Comparison of ENCODE assay signal across 27 cellular contexts in genomic region chr22:34587357-34588356, GRCh38.
DNase-seq lines count a peak whose midpoint lies in the region; ATAC-seq and TF ChIP-seq lines count a peak whose summit lies in the region.
"Had no signal": no experiment of that assay in that cellular context is flagged by ENCODE, and none has a peak within 500 bp of the region (broad histone marks: within the 10 kb centered on the region; RNA-seq: fewer than 3 reads in every experiment).

No MANE protein-coding gene starts in this region.

- no peaks in the 10 kb centered on the region for H3K36me3 Mint-ChIP-seq in CD8-positive, alpha-beta T cell

- H3K9me3 Mint-ChIP-seq in CD8-positive, alpha-beta T cell, result no peaks in the 10 kb centered on the region
- H3K9me3 Mint-ChIP-seq: activated naive CD8-positive, alpha-beta T cell treated with anti-CD3 and anti-CD28 coated beads, Interleukin-2, amount 50 U/mL, for 24 hours had no signal

- H3K4me3 ChIP-seq in mesodermal cell (ENCODE audit: extremely low read depth, insufficient read depth, low read length, poor library complexity, severe bottlenecking), result no peak overlapping the region
- no peak overlapping the region for H3K4me3 ChIP-seq in suprapubic skin
- no peak overlapping the region for H3K4me3 ChIP-seq in CD8-positive, alpha-beta T cell (ENCODE audit: low read depth, low read length)
- H3K4me3 ChIP-seq: esophagus muscularis mucosa, gastrocnemius medialis, tibial artery had no signal

- no peaks in the 10 kb centered on the region for H3K27me3 ChIP-seq in suprapubic skin
- H3K27me3 ChIP-seq in CD8-positive, alpha-beta T cell (ENCODE audit: insufficient read depth, low read length), result no peaks in the 10 kb centered on the region
- H3K27me3 ChIP-seq: brain microvascular endothelial cell, gastrocnemius medialis, tibial artery had no signal

- no peak for TF ChIP-seq CTCF in suprapubic skin (IDR thresholded peaks at IDR 0.05)
- TF ChIP-seq CTCF in CD8-positive, alpha-beta T cell (IDR thresholded peaks at IDR 0.05), result no peak

- H3K36me3 ChIP-seq in mesodermal cell (ENCODE audit: control insufficient read depth, insufficient read depth, low read length), result no peaks in the 10 kb centered on the region
- H3K36me3 ChIP-seq in suprapubic skin, result no peaks in the 10 kb centered on the region
- H3K36me3 ChIP-seq in CD8-positive, alpha-beta T cell (ENCODE audit: insufficient read depth, low read length), result no peaks in the 10 kb centered on the region
- H3K36me3 ChIP-seq: brain microvascular endothelial cell, esophagus muscularis mucosa, gastrocnemius medialis, tibial artery had no signal

- H3K4me1 ChIP-seq in mesodermal cell (ENCODE audit: control insufficient read depth, insufficient read depth, low read length, poor library complexity, severe bottlenecking) (peaks cover 12% of the 10 kb centered on the region), suprapubic skin (peaks cover 12% of the 10 kb centered on the region)
- H3K4me1 ChIP-seq in CD8-positive, alpha-beta T cell (ENCODE audit: insufficient read depth, low read length), result no peaks in the 10 kb centered on the region
- H3K4me1 ChIP-seq: esophagus muscularis mucosa, gastrocnemius medialis had no signal

- POLR2A ChIA-PET in CD8-positive, alpha-beta T cell (lab: Charles Lee), result no interaction called here

- no peaks in the 10 kb centered on the region for H3K4me1 Mint-ChIP-seq in CD8-positive, alpha-beta T cell (ENCODE audit: low read depth)
- H3K4me1 Mint-ChIP-seq: activated naive CD8-positive, alpha-beta T cell treated with anti-CD3 and anti-CD28 coated beads, Interleukin-2, amount 50 U/mL, for 24 hours had no signal

- H3K9me3 ChIP-seq in mesodermal cell (ENCODE audit: control insufficient read depth, low read length) (no peaks in the 10 kb centered on the region), suprapubic skin (no peaks in the 10 kb centered on the region)
- H3K9me3 ChIP-seq in CD8-positive, alpha-beta T cell (ENCODE audit: low read length), result no peaks in the 10 kb centered on the region
- H3K9me3 ChIP-seq: esophagus muscularis mucosa, gastrocnemius medialis, tibial artery had no signal

- no peak overlapping the region for H3K4me3 Mint-ChIP-seq in CD8-positive, alpha-beta T cell
- H3K4me3 Mint-ChIP-seq: activated CD8-positive, alpha-beta T cell treated with anti-CD3 and anti-CD28 coated beads for 36 hours; activated naive CD8-positive, alpha-beta T cell treated with anti-CD3 and anti-CD28 coated beads, Interleukin-2, amount 50 U/mL, for 24 hours; HFFc6 had no signal

- 51 to 82% methylated on average over 2 to 7 of the region's 10 CpGs for WGBS in mesodermal cell (ENCODE audit: insufficient coverage in 2 of 2), 2 experiments
- 16% methylated on average over 10 of the region's 10 CpGs for WGBS in suprapubic skin

- TF ChIP-seq EP300 in suprapubic skin (IDR thresholded peaks at IDR 0.05), result no peak

- intact Hi-C loops in CD8-positive, alpha-beta T cell (cut with DNase I, micrococcal nuclease), result no loop called here

- TF ChIP-seq POLR2A in suprapubic skin (IDR thresholded peaks at IDR 0.05), result no peak

- H3K27me3 Mint-ChIP-seq in CD8-positive, alpha-beta T cell (ENCODE audit: low read depth), result peaks cover 6% of the 10 kb centered on the region
- H3K27me3 Mint-ChIP-seq: activated CD8-positive, alpha-beta T cell treated with anti-CD3 and anti-CD28 coated beads for 36 hours; activated naive CD8-positive, alpha-beta T cell treated with anti-CD3 and anti-CD28 coated beads, Interleukin-2, amount 50 U/mL, for 24 hours had no signal

- H3K27ac Mint-ChIP-seq in CD8-positive, alpha-beta T cell, result no peak overlapping the region
- H3K27ac Mint-ChIP-seq: activated CD8-positive, alpha-beta T cell treated with anti-CD3 and anti-CD28 coated beads for 36 hours; activated naive CD8-positive, alpha-beta T cell treated with anti-CD3 and anti-CD28 coated beads, Interleukin-2, amount 50 U/mL, for 24 hours; HFFc6 had no signal

- DNase-seq in NCI-H69 (lab: John Stamatoyannopoulos, UW) (peak; percentile 16), epithelial cell of prostate (ENCODE audit: low read depth, low spot score) (peak; percentile 45), suprapubic skin (ENCODE audit: low spot score in 2 of 2) (no peak), GM19240 (ENCODE audit: insufficient read length, low spot score) (no peak)
- no peak for DNase-seq in activated CD4-positive, alpha-beta T cell treated with anti-CD3 and anti-CD28 coated beads, Interleukin-2, amount 50 U/mL, for 48 hours
- no peak for DNase-seq in CD8-positive, alpha-beta T cell
- DNase-seq: activated CD4-positive, CD25-positive, alpha-beta regulatory T cell; activated CD8-positive, alpha-beta T cell treated with anti-CD3 and anti-CD28 coated beads for 36 hours; activated effector memory CD4-positive, alpha-beta T cell treated with anti-CD3 and anti-CD28 coated beads, Interleukin-2, amount 50 U/mL, for 16 hours; activated naive CD8-positive, alpha-beta T cell treated with anti-CD3 and anti-CD28 coated beads, Interleukin-2, amount 50 U/mL, for 24 hours; activated T-cell treated with anti-CD3 and anti-CD28 coated beads for 4 hours; brain microvascular endothelial cell; effector memory CD4-positive, alpha-beta T cell; gastrocnemius medialis; GDM1; HFFc6; NCI-H1417; NCI-H2171; NCI-H526 treated with DMSO at 0.1 percent for 48 hours; RPMI8226; small intestine; stimulated activated naive CD4-positive, alpha-beta T cell treated with Interleukin-2 at 50 U/mL for 16 hours; T-helper 9 cell; tibial artery had no signal

- peak overlapping the region; percentile 9 for H3K27ac ChIP-seq in epithelial cell of prostate
- H3K27ac ChIP-seq in mesodermal cell (ENCODE audit: low read depth, low read length, severe bottlenecking), result peak overlapping the region; percentile 81
- peak overlapping the region; percentile 76 for H3K27ac ChIP-seq in suprapubic skin
- H3K27ac ChIP-seq in CD8-positive, alpha-beta T cell (ENCODE audit: low read depth, low read length), result no peak overlapping the region
- H3K27ac ChIP-seq: brain microvascular endothelial cell, esophagus muscularis mucosa, gastrocnemius medialis, tibial artery had no signal

- CTCF ChIA-PET in CD8-positive, alpha-beta T cell (lab: Charles Lee), result interaction anchor here (1.0 kb wide), 1 partner anchor 15 kb away, joined by 3 read pairs; no protein-coding TSS in a partner anchor

- no peak for ATAC-seq in CD8-positive, alpha-beta T cell
- ATAC-seq in HG02885 (IDR thresholded peaks at IDR 0.05; ENCODE audit: poor library complexity, unreplicated experiment), result no peak
- ATAC-seq: activated CD8-positive, alpha-beta T cell treated with anti-CD3 and anti-CD28 coated beads for 36 hours; activated naive CD8-positive, alpha-beta T cell treated with anti-CD3 and anti-CD28 coated beads, Interleukin-2, amount 50 U/mL, for 24 hours; gastrocnemius medialis had no signal

Comparison
In these comparisons a context has a peak if more than half of its experiments do, and no peak if none do; other contexts are left out.
1. DNase-seq: peak in NCI-H69 (single experiment) and epithelial cell of prostate (single experiment); none in suprapubic skin (0 of 2), activated CD4-positive, alpha-beta T cell treated with anti-CD3 and anti-CD28 coated beads, Interleukin-2, amount 50 U/mL, for 48 hours (0 of 2), CD8-positive, alpha-beta T cell (0 of 7) and GM19240 (single experiment).